1 cellular context compared by ENCODE assay signal in the genomic region with DNA sequence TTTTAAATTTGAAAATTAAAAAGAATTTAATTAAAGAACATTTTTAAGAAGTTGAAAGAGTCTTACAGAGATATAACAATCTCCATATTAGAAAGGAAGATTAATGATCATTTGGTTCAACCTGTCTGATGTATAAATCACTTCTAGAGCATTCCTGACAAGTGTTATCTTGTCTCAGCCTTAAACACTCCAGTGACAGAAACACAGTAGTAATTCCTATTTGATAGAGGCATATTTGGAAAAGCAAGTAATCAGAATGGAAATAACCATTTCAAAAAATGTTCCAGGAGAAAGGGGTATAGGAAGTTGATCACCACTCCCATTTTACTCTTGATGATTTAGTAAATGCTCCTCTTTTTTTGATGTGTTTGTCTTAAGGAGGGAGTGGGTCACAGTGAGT.
TF ChIP-seq lines count a peak whose summit lies in the region.

No MANE protein-coding gene starts in this region.

TF ChIP-seq in GM23338, 12 proteins besides CTCF, POLR2A, EP300 and RAD21 (continued from another document):
- TF ChIP-seq, protein P1, sequence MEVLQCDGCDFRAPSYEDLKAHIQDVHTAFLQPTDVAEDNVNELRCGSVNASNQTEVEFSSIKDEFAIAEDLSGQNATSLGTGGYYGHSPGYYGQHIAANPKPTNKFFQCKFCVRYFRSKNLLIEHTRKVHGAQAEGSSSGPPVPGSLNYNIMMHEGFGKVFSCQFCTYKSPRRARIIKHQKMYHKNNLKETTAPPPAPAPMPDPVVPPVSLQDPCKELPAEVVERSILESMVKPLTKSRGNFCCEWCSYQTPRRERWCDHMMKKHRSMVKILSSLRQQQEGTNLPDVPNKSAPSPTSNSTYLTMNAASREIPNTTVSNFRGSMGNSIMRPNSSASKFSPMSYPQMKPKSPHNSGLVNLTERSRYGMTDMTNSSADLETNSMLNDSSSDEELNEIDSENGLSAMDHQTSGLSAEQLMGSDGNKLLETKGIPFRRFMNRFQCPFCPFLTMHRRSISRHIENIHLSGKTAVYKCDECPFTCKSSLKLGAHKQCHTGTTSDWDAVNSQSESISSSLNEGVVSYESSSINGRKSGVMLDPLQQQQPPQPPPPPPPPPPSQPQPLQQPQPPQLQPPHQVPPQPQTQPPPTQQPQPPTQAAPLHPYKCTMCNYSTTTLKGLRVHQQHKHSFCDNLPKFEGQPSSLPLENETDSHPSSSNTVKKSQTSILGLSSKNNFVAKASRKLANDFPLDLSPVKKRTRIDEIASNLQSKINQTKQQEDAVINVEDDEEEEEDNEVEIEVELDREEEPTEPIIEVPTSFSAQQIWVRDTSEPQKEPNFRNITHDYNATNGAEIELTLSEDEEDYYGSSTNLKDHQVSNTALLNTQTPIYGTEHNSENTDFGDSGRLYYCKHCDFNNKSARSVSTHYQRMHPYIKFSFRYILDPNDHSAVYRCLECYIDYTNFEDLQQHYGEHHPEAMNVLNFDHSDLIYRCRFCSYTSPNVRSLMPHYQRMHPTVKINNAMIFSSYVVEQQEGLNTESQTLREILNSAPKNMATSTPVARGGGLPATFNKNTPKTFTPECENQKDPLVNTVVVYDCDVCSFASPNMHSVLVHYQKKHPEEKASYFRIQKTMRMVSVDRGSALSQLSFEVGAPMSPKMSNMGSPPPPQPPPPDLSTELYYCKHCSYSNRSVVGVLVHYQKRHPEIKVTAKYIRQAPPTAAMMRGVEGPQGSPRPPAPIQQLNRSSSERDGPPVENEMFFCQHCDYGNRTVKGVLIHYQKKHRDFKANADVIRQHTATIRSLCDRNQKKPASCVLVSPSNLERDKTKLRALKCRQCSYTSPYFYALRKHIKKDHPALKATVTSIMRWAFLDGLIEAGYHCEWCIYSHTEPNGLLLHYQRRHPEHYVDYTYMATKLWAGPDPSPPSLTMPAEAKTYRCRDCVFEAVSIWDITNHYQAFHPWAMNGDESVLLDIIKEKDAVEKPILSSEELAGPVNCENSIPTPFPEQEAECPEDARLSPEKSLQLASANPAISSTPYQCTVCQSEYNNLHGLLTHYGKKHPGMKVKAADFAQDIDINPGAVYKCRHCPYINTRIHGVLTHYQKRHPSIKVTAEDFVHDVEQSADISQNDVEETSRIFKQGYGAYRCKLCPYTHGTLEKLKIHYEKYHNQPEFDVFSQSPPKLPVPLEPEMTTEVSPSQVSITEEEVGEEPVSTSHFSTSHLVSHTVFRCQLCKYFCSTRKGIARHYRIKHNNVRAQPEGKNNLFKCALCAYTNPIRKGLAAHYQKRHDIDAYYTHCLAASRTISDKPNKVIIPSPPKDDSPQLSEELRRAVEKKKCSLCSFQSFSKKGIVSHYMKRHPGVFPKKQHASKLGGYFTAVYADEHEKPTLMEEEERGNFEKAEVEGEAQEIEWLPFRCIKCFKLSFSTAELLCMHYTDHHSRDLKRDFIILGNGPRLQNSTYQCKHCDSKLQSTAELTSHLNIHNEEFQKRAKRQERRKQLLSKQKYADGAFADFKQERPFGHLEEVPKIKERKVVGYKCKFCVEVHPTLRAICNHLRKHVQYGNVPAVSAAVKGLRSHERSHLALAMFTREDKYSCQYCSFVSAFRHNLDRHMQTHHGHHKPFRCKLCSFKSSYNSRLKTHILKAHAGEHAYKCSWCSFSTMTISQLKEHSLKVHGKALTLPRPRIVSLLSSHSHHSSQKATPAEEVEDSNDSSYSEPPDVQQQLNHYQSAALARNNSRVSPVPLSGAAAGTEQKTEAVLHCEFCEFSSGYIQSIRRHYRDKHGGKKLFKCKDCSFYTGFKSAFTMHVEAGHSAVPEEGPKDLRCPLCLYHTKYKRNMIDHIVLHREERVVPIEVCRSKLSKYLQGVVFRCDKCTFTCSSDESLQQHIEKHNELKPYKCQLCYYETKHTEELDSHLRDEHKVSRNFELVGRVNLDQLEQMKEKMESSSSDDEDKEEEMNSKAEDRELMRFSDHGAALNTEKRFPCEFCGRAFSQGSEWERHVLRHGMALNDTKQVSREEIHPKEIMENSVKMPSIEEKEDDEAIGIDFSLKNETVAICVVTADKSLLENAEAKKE (CRISPR knock-in tag; IDR thresholded peaks at IDR 0.05): no peak
- TF ChIP-seq ZNF114 (CRISPR knock-in tag; IDR thresholded peaks at IDR 0.05): no peak
- no peak for TF ChIP-seq STAT1 (IDR thresholded peaks at IDR 0.05; ENCODE audit: unreplicated experiment)
- no peak for TF ChIP-seq POLR2AphosphoS5 (IDR thresholded peaks at IDR 0.05; ENCODE audit: low read depth)
- TF ChIP-seq CREB1 (CRISPR knock-in tag; IDR thresholded peaks at IDR 0.05; ENCODE audit: low read depth): no peak
